Comparison of ENCODE assay signal across 32 cellular contexts in the genomic region with DNA sequence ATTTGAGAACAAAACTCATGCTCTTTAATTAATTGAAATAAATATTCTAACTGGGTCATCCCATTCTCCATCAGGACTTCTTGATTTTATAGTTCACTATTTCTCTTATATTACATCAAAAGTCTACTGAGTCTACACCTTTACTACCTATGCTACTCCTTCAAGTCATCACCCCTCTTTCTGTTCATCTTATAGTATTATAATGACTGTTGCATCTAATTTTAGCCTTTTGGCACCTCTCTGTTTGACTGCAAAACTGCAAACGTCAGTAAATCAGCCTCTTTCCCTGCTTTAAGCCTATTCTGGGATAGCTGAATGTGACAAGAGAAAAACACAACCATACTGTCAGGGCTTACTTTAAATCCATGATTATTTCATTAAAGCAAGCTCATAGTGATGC.
"Had no signal": no experiment of that assay in that cellular context is flagged by ENCODE, and none has a peak within 500 bp of the region (broad histone marks: within the 10 kb centered on the region; RNA-seq: fewer than 3 reads in every experiment).

No MANE protein-coding gene starts in this region.

- H3K27me3 ChIP-seq: ascending aorta, breast epithelium, cardiac muscle cell, dorsolateral prefrontal cortex, heart left ventricle had no signal

- H3K36me3 ChIP-seq: ascending aorta, breast epithelium, cardiac muscle cell, heart left ventricle had no signal

- H3K4me3 ChIP-seq: ascending aorta, breast epithelium, cardiac muscle cell, coronary artery, dorsolateral prefrontal cortex, heart left ventricle had no signal

- H3K4me3 Mint-ChIP-seq: activated CD4-positive, alpha-beta memory T cell treated with anti-CD3 and anti-CD28 coated beads, Interleukin-2, amount 10 ng/mL, durations not matched to agents 7 days and 5 days; activated CD4-positive, alpha-beta T cell treated with anti-CD3 and anti-CD28 coated beads, Interleukin-2, amount 10 ng/mL, durations not matched to agents 7 days and 5 days; activated naive CD4-positive, alpha-beta T cell treated with anti-CD3 and anti-CD28 coated beads, Interleukin-2, amount 10 ng/mL, durations not matched to agents 7 days and 5 days; activated naive CD8-positive, alpha-beta T cell treated with anti-CD3 and anti-CD28 coated beads, Interleukin-2, amount 10 ng/mL, durations not matched to agents 7 days and 5 days; activated T-cell treated with anti-CD3 and anti-CD28 coated beads, Interleukin-2, amount 50 U/mL, for 24 hours; activated T-cell treated with anti-CD3 and anti-CD28 coated beads, Interleukin-2, amount 50 U/mL, for 72 hours; brain; dendritic cell treated with granulocyte-macrophage colony-stimulating factor and Interleukin-4, amounts not matched to agents 40 ng/mL and 50 ng/mL, for 4 days; endodermal cell; T-helper 17 cell; T-helper 2 cell treated with Interferon-gamma antibody and Interleukin-4, amounts not matched to agents 5 μg/mL and 100 μg/mL, for 36 hours; WTC11 had no signal

- DNase-seq: activated CD4-positive, alpha-beta memory T cell treated with anti-CD3 and anti-CD28 coated beads, Interleukin-2, amount 10 ng/mL, durations not matched to agents 7 days and 5 days; activated CD4-positive, alpha-beta T cell treated with anti-CD3 and anti-CD28 coated beads for 1 hour; activated CD4-positive, alpha-beta T cell treated with anti-CD3 and anti-CD28 coated beads for 4 hours; activated CD4-positive, alpha-beta T cell treated with anti-CD3 and anti-CD28 coated beads, Interleukin-2, amount 10 ng/mL, durations not matched to agents 7 days and 5 days; activated CD4-positive, alpha-beta T cell treated with anti-CD3 and anti-CD28 coated beads, Interleukin-2, amount 50 U/mL, for 4 hours; activated CD8-positive, alpha-beta memory T cell treated with anti-CD3 and anti-CD28 coated beads, Interleukin-2, amount 50 U/mL, for 48 hours; activated gamma-delta T cell; activated naive CD4-positive, alpha-beta T cell; activated naive CD4-positive, alpha-beta T cell treated with anti-CD3 and anti-CD28 coated beads, Interleukin-2, amount 10 ng/mL, durations not matched to agents 7 days and 5 days; activated naive CD8-positive, alpha-beta T cell treated with anti-CD3 and anti-CD28 coated beads, Interleukin-2, amount 10 ng/mL, durations not matched to agents 7 days and 5 days; activated T-cell treated with anti-CD3 and anti-CD28 coated beads for 4 hours; activated T-cell treated with anti-CD3 and anti-CD28 coated beads, Interleukin-2, amount 50 U/mL, for 24 hours; activated T-cell treated with anti-CD3 and anti-CD28 coated beads, Interleukin-2, amount 50 U/mL, for 72 hours; central memory CD4-positive, alpha-beta T cell; dorsolateral prefrontal cortex; effector memory CD4-positive, alpha-beta T cell; endodermal cell; foreskin fibroblast; glutamatergic neuron; heart left ventricle; T-helper 17 cell; T1000 had no signal

- H3K4me1 ChIP-seq: ascending aorta, breast epithelium, heart left ventricle had no signal

- H3K9me3 ChIP-seq: ascending aorta, breast epithelium, heart left ventricle had no signal

- H3K27ac ChIP-seq: ascending aorta, breast epithelium, cardiac muscle cell, coronary artery, dorsolateral prefrontal cortex, heart left ventricle had no signal

- H3K27ac Mint-ChIP-seq: activated CD4-positive, alpha-beta memory T cell treated with anti-CD3 and anti-CD28 coated beads, Interleukin-2, amount 10 ng/mL, durations not matched to agents 7 days and 5 days; activated CD4-positive, alpha-beta T cell treated with anti-CD3 and anti-CD28 coated beads, Interleukin-2, amount 10 ng/mL, durations not matched to agents 7 days and 5 days; activated naive CD4-positive, alpha-beta T cell treated with anti-CD3 and anti-CD28 coated beads, Interleukin-2, amount 10 ng/mL, durations not matched to agents 7 days and 5 days; activated naive CD4-positive, alpha-beta T cell treated with anti-CD3 and anti-CD28 coated beads, Interleukin-2, amount 50 U/mL, for 72 hours; activated naive CD8-positive, alpha-beta T cell treated with anti-CD3 and anti-CD28 coated beads, Interleukin-2, amount 10 ng/mL, durations not matched to agents 7 days and 5 days; activated T-cell treated with anti-CD3 and anti-CD28 coated beads, Interleukin-2, amount 50 U/mL, for 24 hours; activated T-cell treated with anti-CD3 and anti-CD28 coated beads, Interleukin-2, amount 50 U/mL, for 72 hours; brain; dendritic cell treated with granulocyte-macrophage colony-stimulating factor and Interleukin-4, amounts not matched to agents 40 ng/mL and 50 ng/mL, for 4 days; endodermal cell; T-helper 17 cell; T-helper 2 cell treated with Interferon-gamma antibody and Interleukin-4, amounts not matched to agents 5 μg/mL and 100 μg/mL, for 36 hours; WTC11 had no signal

- ATAC-seq: activated naive CD4-positive, alpha-beta T cell treated with anti-CD3 and anti-CD28 coated beads, Interleukin-2, amount 50 U/mL, for 72 hours; activated T-cell treated with anti-CD3 and anti-CD28 coated beads, Interleukin-2, amount 50 U/mL, for 72 hours; esophagus mucosa; heart left ventricle; T-helper 17 cell; WTC11 had no signal

- H3K27me3 Mint-ChIP-seq: activated CD4-positive, alpha-beta memory T cell treated with anti-CD3 and anti-CD28 coated beads, Interleukin-2, amount 10 ng/mL, durations not matched to agents 7 days and 5 days; activated CD4-positive, alpha-beta T cell treated with anti-CD3 and anti-CD28 coated beads, Interleukin-2, amount 10 ng/mL, durations not matched to agents 7 days and 5 days; activated naive CD4-positive, alpha-beta T cell treated with anti-CD3 and anti-CD28 coated beads, Interleukin-2, amount 10 ng/mL, durations not matched to agents 7 days and 5 days; activated naive CD8-positive, alpha-beta T cell treated with anti-CD3 and anti-CD28 coated beads, Interleukin-2, amount 10 ng/mL, durations not matched to agents 7 days and 5 days; activated T-cell treated with anti-CD3 and anti-CD28 coated beads, Interleukin-2, amount 50 U/mL, for 24 hours; brain; dendritic cell treated with granulocyte-macrophage colony-stimulating factor and Interleukin-4, amounts not matched to agents 40 ng/mL and 50 ng/mL, for 4 days; T-helper 17 cell had no signal

- H3K4me1 Mint-ChIP-seq: activated CD4-positive, alpha-beta memory T cell treated with anti-CD3 and anti-CD28 coated beads, Interleukin-2, amount 10 ng/mL, durations not matched to agents 7 days and 5 days; activated CD4-positive, alpha-beta T cell treated with anti-CD3 and anti-CD28 coated beads, Interleukin-2, amount 10 ng/mL, durations not matched to agents 7 days and 5 days; activated naive CD4-positive, alpha-beta T cell treated with anti-CD3 and anti-CD28 coated beads, Interleukin-2, amount 10 ng/mL, durations not matched to agents 7 days and 5 days; activated naive CD8-positive, alpha-beta T cell treated with anti-CD3 and anti-CD28 coated beads, Interleukin-2, amount 10 ng/mL, durations not matched to agents 7 days and 5 days; brain; endodermal cell; T-helper 17 cell; WTC11 had no signal

- H3K36me3 Mint-ChIP-seq: activated naive CD4-positive, alpha-beta T cell treated with anti-CD3 and anti-CD28 coated beads, Interleukin-2, amount 10 ng/mL, durations not matched to agents 7 days and 5 days; activated naive CD4-positive, alpha-beta T cell treated with anti-CD3 and anti-CD28 coated beads, Interleukin-2, amount 50 U/mL, for 72 hours; activated naive CD8-positive, alpha-beta T cell treated with anti-CD3 and anti-CD28 coated beads, Interleukin-2, amount 10 ng/mL, durations not matched to agents 7 days and 5 days; brain; WTC11 had no signal

- H3K9me3 Mint-ChIP-seq: activated CD4-positive, alpha-beta T cell treated with anti-CD3 and anti-CD28 coated beads, Interleukin-2, amount 10 ng/mL, durations not matched to agents 7 days and 5 days; activated naive CD8-positive, alpha-beta T cell treated with anti-CD3 and anti-CD28 coated beads, Interleukin-2, amount 10 ng/mL, durations not matched to agents 7 days and 5 days; brain; dendritic cell treated with granulocyte-macrophage colony-stimulating factor and Interleukin-4, amounts not matched to agents 40 ng/mL and 50 ng/mL, for 4 days; endodermal cell; WTC11 had no signal
